ENCODE assay signal across 17 cellular contexts in the genomic region with DNA sequence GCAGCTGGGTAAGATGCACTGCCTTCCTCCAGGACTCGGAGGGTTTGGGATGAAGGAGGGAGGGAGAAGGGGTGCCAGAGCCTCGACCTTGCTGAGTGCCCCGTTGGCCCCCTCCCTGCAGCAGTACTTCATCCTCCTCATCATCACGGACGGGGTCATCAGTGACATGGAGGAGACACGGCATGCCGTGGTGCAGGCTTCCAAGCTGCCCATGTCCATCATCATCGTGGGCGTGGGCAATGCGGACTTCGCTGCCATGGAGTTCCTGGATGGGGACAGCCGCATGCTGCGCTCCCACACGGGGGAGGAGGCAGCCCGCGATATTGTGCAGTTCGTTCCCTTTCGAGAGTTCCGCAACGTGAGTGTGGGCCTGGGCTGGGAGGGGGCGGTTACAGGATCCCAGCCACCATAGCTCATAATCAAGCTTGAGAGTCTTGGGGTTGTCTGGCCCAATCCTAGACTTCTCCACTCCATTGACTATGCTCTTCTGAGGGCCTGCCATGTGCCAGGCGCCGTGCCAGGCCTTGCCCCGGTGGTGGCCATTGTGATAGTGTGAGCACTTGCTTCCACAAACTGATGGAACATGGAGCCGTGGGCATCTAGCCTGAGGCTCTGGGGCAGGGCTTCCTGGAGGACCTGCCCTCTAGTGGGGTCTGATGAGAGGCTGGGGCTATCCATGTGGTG. TPM values are rescaled to one million over a fixed set of nuclear protein-coding genes. Genes with fewer than 3 reads are reported as not detected.
DNase-seq lines count a peak whose midpoint lies in the region; ATAC-seq, FAIRE-seq and TF ChIP-seq lines count a peak whose summit lies in the region.
"Had no signal": no experiment of that assay in that cellular context is flagged by ENCODE, and none has a peak within 500 bp of the region (broad histone marks: within the 10 kb centered on the region; RNA-seq: fewer than 3 reads in every experiment).

No MANE protein-coding gene starts in this region.

- no peak for DNase-seq in IMR-90
- DNase-seq in dorsolateral prefrontal cortex: peak in 1 of 10 donors; percentile 11
- peak; percentile 35 for DNase-seq in osteoblast (ENCODE audit: insufficient read length, low spot score, missing footprints)
- no peak for DNase-seq in H54 (ENCODE audit: insufficient read length, low spot score)
- no peak for DNase-seq in activated CD4-positive, alpha-beta T cell treated with anti-CD3 and anti-CD28 coated beads for 48 hours
- DNase-seq: activated naive CD4-positive, alpha-beta T cell treated with anti-CD3 and anti-CD28 coated beads for 36 hours; activated T-cell treated with anti-CD3 and anti-CD28 coated beads, Interleukin-2, amount 50 U/mL, for 1 hour; HFFc6; NCI-H146; uterus had no signal

- H4K5ac ChIP-seq in IMR-90 (ENCODE audit: low read depth, low read length): no peak overlapping the region

- intact Hi-C loops in IMR-90 (cut with micrococcal nuclease) (no loop called here), dorsolateral prefrontal cortex (cut with DNase I) (loop anchor here in 1 of 2 donors (10.0 kb wide), 1 partner anchor 51 kb away; a partner anchor contains a TSS)

- no peaks in the 10 kb centered on the region for H4K20me1 ChIP-seq in BLaER1 treated with 17β-estradiol and CSF1 and Interleukin-3, amounts not matched to agents 10 nM and 100 nM
- H4K20me1 ChIP-seq in IMR-90 (ENCODE audit: insufficient read depth, low read length) (no peaks in the 10 kb centered on the region; the same call in 1 of the 2 replicates), osteoblast (ENCODE audit: insufficient read depth, low read length) (no peaks in the 10 kb centered on the region)

- H3K4ac ChIP-seq in IMR-90 (ENCODE audit: low read depth, low read length): no peak overlapping the region

- H3K36me3 ChIP-seq in BLaER1 treated with 17β-estradiol and CSF1 and Interleukin-3, amounts not matched to agents 10 nM and 100 nM: peaks cover 4 to 46% (median 24%) of the 10 kb centered on the region in 11 experiments; a peak in 15 of 22 replicates
- H3K36me3 ChIP-seq in IMR-90 (ENCODE audit: control insufficient read depth, insufficient read depth, low read length) (no peaks in the 10 kb centered on the region; the same call in 1 of the 2 replicates), osteoblast (ENCODE audit: insufficient read depth, low read length) (no peaks in the 10 kb centered on the region)
- H3K36me3 ChIP-seq: right lobe of liver, uterus had no signal

- no peak overlapping the region; a peak in 1 of 20 replicates for H3K4me3 ChIP-seq in BLaER1 treated with 17β-estradiol and CSF1 and Interleukin-3, amounts not matched to agents 10 nM and 100 nM
- H3K4me3 ChIP-seq in IMR-90 (ENCODE audit: insufficient read depth, low read depth, low read length) (no peak overlapping the region), dorsolateral prefrontal cortex (no peak overlapping the region), osteoblast (ENCODE audit: insufficient read depth, low read length) (no peak overlapping the region)
- H3K4me3 ChIP-seq: ascending aorta, right lobe of liver, uterus had no signal

- no peak overlapping the region for H4K8ac ChIP-seq in IMR-90 (ENCODE audit: low read depth in 2 of 2, low read length in 2 of 2)

- no peaks in the 10 kb centered on the region for H3K27me3 ChIP-seq in BLaER1 treated with 17β-estradiol and CSF1 and Interleukin-3, amounts not matched to agents 10 nM and 100 nM
- H3K27me3 ChIP-seq in IMR-90 (ENCODE audit: control insufficient read depth, insufficient read depth, low read length) (no peaks in the 10 kb centered on the region), dorsolateral prefrontal cortex (no peaks in the 10 kb centered on the region), osteoblast (ENCODE audit: insufficient read depth, low read length) (no peaks in the 10 kb centered on the region)
- H3K27me3 ChIP-seq: ascending aorta, right lobe of liver, uterus had no signal

- H3K9me1 ChIP-seq in IMR-90 (ENCODE audit: insufficient read depth, low read length): peaks cover 25% of the 10 kb centered on the region

- H3K4me2 ChIP-seq in BLaER1 treated with 17β-estradiol and CSF1 and Interleukin-3, amounts not matched to agents 10 nM and 100 nM: peak overlapping the region; percentile 86 to 98 (median 93)
- no peak overlapping the region for H3K4me2 ChIP-seq in IMR-90 (ENCODE audit: low read depth, low read length)
- H3K4me2 ChIP-seq in osteoblast (ENCODE audit: insufficient read depth, low read length): no peak overlapping the region

- CTCF ChIA-PET in IMR-90 (lab: Yijun Ruan, JAX): no interaction called here

- no peak overlapping the region for H3K23ac ChIP-seq in IMR-90 (ENCODE audit: low read depth, low read length)

- no peak for FAIRE-seq in H54 (lab: Jason Lieb, UNC)
- FAIRE-seq: D721Med, G401.6, islet of Langerhans had no signal

- ATAC-seq in IMR-90 (ENCODE audit: low read depth): no peak
- no peak for ATAC-seq in HG03039 (IDR thresholded peaks at IDR 0.05; ENCODE audit: unreplicated experiment)

- WGBS in IMR-90 (ENCODE audit: extremely low coverage in 2 of 2, insufficient read length in 1 of 2), 2 experiments: no CpG with 5 or more reads among the region's 25 CpGs

- POLR2A ChIA-PET in IMR-90 (lab: Charles Lee; ENCODE audit: unreplicated experiment): no interaction called here

- in situ Hi-C loops in IMR-90 (cut with MboI; ENCODE audit: low sequenced_read_pairs): no loop called here

- no peak for TF ChIP-seq POLR2A in IMR-90 (IDR thresholded peaks at IDR 0.05; ENCODE audit: low read depth, low read length)
- no peak for TF ChIP-seq POLR2A in H54 (IDR thresholded peaks at IDR 0.05; ENCODE audit: low read depth, low read length)

- no peak overlapping the region for H3K56ac ChIP-seq in IMR-90 (ENCODE audit: extremely low read depth, insufficient read depth, low read length)

- no peak overlapping the region for H2BK20ac ChIP-seq in IMR-90 (ENCODE audit: low read depth, low read length)

- no peak overlapping the region for H2AK5ac ChIP-seq in IMR-90 (ENCODE audit: low read depth, low read length)

- peak overlapping the region in 6 of 11 experiments; percentile 64 to 76 (median 72); a peak in 11 of 22 replicates for H3K9ac ChIP-seq in BLaER1 treated with 17β-estradiol and CSF1 and Interleukin-3, amounts not matched to agents 10 nM and 100 nM
- H3K9ac ChIP-seq in IMR-90 (ENCODE audit: low read depth, low read length): no peak overlapping the region

- BruUV-seq in IMR-90 (replicated peaks; lab: Mats Ljungman, UMichigan): no TSS peak

- H4K91ac ChIP-seq in IMR-90 (ENCODE audit: insufficient read depth, low read depth, low read length): no peak overlapping the region

- H3K27ac ChIP-seq in BLaER1 treated with 17β-estradiol and CSF1 and Interleukin-3, amounts not matched to agents 10 nM and 100 nM: peak overlapping the region in 10 of 11 experiments; percentile 35 to 86 (median 80); a peak in 18 of 22 replicates
- H3K27ac ChIP-seq in IMR-90 (ENCODE audit: insufficient read depth, low read length): no peak overlapping the region
- peak overlapping the region in 56 of 59 donors; percentile 9 to 100 (median 96) for H3K27ac ChIP-seq in dorsolateral prefrontal cortex
- no peak overlapping the region for H3K27ac ChIP-seq in osteoblast (ENCODE audit: low read depth, low read length)
- H3K27ac ChIP-seq: ascending aorta, right lobe of liver, uterus had no signal

- no peak overlapping the region for H2BK120ac ChIP-seq in IMR-90 (ENCODE audit: low read depth, low read length)

- H2BK5ac ChIP-seq in IMR-90 (ENCODE audit: low read depth, low read length, poor library complexity, severe bottlenecking): no peak overlapping the region

- peaks cover 85 to 100% (median 100%) of the 10 kb centered on the region in 10 experiments for H3K4me1 ChIP-seq in BLaER1 treated with 17β-estradiol and CSF1 and Interleukin-3, amounts not matched to agents 10 nM and 100 nM
- H3K4me1 ChIP-seq in IMR-90 (ENCODE audit: control insufficient read depth, insufficient read depth, low read length) (peaks cover 6% of the 10 kb centered on the region; the same call in 1 of the 2 replicates), osteoblast (ENCODE audit: insufficient read depth, low read length) (no peaks in the 10 kb centered on the region)
- H3K4me1 ChIP-seq: right lobe of liver, uterus had no signal

- H3K79me1 ChIP-seq in IMR-90 (ENCODE audit: low read depth in 1 of 2, low read length in 2 of 2): no peaks in the 10 kb centered on the region

- H3K79me2 ChIP-seq in osteoblast (ENCODE audit: insufficient read depth, low read length): no peaks in the 10 kb centered on the region

- H3K14ac ChIP-seq in IMR-90 (replicated peaks; ENCODE audit: low read depth, low read length): no peak overlapping the region

- H2AFZ ChIP-seq in IMR-90 (replicated peaks; ENCODE audit: low read length, poor library complexity) (peak overlapping the region; percentile 23), osteoblast (ENCODE audit: low read length) (no peak overlapping the region)

- peak overlapping the region; percentile 33 for H2AK9ac ChIP-seq in IMR-90 (replicated peaks; ENCODE audit: low read depth, low read length, poor library complexity)

- TF ChIP-seq CTCF in IMR-90 (conservative IDR thresholded peaks at IDR 0.05; ENCODE audit: low read depth, low read length) (no peak), dorsolateral prefrontal cortex (IDR thresholded peaks at IDR 0.05 in 54 of 56, conservative IDR thresholded peaks at IDR 0.05 in 2 of 56; ENCODE audit: low read depth in 1 of 56, partially characterized antibody in 56 of 56) (no peak), osteoblast (IDR thresholded peaks at IDR 0.05; ENCODE audit: extremely low read depth, low read depth, low read length) (no peak)

- no peak for TF ChIP-seq RAD21 in IMR-90 (IDR thresholded peaks at IDR 0.05; ENCODE audit: low read length)

- H2BK15ac ChIP-seq in IMR-90 (ENCODE audit: low read depth, low read length): no peak overlapping the region

- H3K18ac ChIP-seq in IMR-90 (ENCODE audit: low read depth, low read length): no peak overlapping the region

- dilution Hi-C loops in IMR-90 (cut with HindIII; ENCODE audit: low sequenced_read_pairs, unreplicated experiment): no loop called here

- no peaks in the 10 kb centered on the region for H3K9me3 ChIP-seq in BLaER1 treated with 17β-estradiol and CSF1 and Interleukin-3, amounts not matched to agents 10 nM and 100 nM (replicated peaks in 1 of 11)
- no peaks in the 10 kb centered on the region for H3K9me3 ChIP-seq in IMR-90 (ENCODE audit: control insufficient read depth, insufficient read depth, low read length)
- H3K9me3 ChIP-seq in osteoblast (ENCODE audit: low read depth, low read length): no peaks in the 10 kb centered on the region
- H3K9me3 ChIP-seq: ascending aorta, right lobe of liver, uterus had no signal

RNA-seq across cellular contexts. Expression of a gene that starts 39.7 kb away (rescaled TPM):
- 50.2 and 52.2 TPM in 2 replicates for total RNA-seq in IMR-90 (2012; rRNA removed)
- polyA plus RNA-seq in IMR-90 (2012; rRNA removed): 71.2 and 75.2 TPM in 2 replicates
- 53.6 and 57.9 TPM in 2 replicates for polyA plus RNA-seq in IMR-90 (2012; cell fraction: cytosol; rRNA removed)
- 78.1 and 104 TPM in 2 replicates for polyA plus RNA-seq in IMR-90 (2012; cell fraction: nucleus; rRNA removed; ENCODE audit: low replicate concordance)
- total RNA-seq in dorsolateral prefrontal cortex: 100 to 1,000 TPM; 100 to 178 (median 132) TPM
- total RNA-seq in osteoblast: 53.9 and 70.2 TPM in 2 replicates

RNA-seq across cellular contexts. Expression of a gene that starts 40.0 kb away (rescaled TPM):
- total RNA-seq in IMR-90 (2012; rRNA removed): 59.2 and 62.2 TPM in 2 replicates
- polyA plus RNA-seq in IMR-90 (2012; rRNA removed): 23.7 and 25.2 TPM in 2 replicates
- 9.2 and 10.2 TPM in 2 replicates for polyA plus RNA-seq in IMR-90 (2012; cell fraction: cytosol; rRNA removed)
- 10.3 and 29.1 TPM in 2 replicates for polyA plus RNA-seq in IMR-90 (2012; cell fraction: nucleus; rRNA removed; ENCODE audit: low replicate concordance)
- total RNA-seq in dorsolateral prefrontal cortex: 10 to 100 TPM; 21.4 to 53.0 (median 33.6) TPM
- 51.6 and 57.2 TPM in 2 replicates for total RNA-seq in osteoblast

RNA-seq across cellular contexts. Expression of a gene that starts 53.7 kb away (rescaled TPM):
- total RNA-seq in IMR-90 (2012; rRNA removed) (9.2 and 15.4 TPM in 2 replicates), dorsolateral prefrontal cortex (100 to 1,000 TPM in 2 of 120 experiments, 10 to 100 TPM in 118; 18.1 to 151 (median 44.9) TPM), osteoblast (11.6 and 15.3 TPM in 2 replicates)
- polyA plus RNA-seq in IMR-90 (2012; rRNA removed): 48.0 and 50.3 TPM in 2 replicates
- 23.4 and 53.6 TPM in 2 replicates for polyA plus RNA-seq in IMR-90 (2012; cell fraction: cytosol; rRNA removed)
- 22.4 and 40.8 TPM in 2 replicates for polyA plus RNA-seq in IMR-90 (2012; cell fraction: nucleus; rRNA removed; ENCODE audit: low replicate concordance)

Comparison
In these comparisons a context has a peak if more than half of its experiments do, and no peak if none do; other contexts are left out.
1. H3K27ac ChIP-seq: peak in BLaER1 treated with 17β-estradiol and CSF1 and Interleukin-3, amounts not matched to agents 10 nM and 100 nM (10 of 11) and dorsolateral prefrontal cortex (56 of 59); none in IMR-90 (single experiment) and osteoblast (single experiment).
2. H3K4me2 ChIP-seq: peak in BLaER1 treated with 17β-estradiol and CSF1 and Interleukin-3, amounts not matched to agents 10 nM and 100 nM (11 of 11); none in IMR-90 (single experiment) and osteoblast (single experiment).